ENCODE assay signal across 1 cellular context in the genomic region with DNA sequence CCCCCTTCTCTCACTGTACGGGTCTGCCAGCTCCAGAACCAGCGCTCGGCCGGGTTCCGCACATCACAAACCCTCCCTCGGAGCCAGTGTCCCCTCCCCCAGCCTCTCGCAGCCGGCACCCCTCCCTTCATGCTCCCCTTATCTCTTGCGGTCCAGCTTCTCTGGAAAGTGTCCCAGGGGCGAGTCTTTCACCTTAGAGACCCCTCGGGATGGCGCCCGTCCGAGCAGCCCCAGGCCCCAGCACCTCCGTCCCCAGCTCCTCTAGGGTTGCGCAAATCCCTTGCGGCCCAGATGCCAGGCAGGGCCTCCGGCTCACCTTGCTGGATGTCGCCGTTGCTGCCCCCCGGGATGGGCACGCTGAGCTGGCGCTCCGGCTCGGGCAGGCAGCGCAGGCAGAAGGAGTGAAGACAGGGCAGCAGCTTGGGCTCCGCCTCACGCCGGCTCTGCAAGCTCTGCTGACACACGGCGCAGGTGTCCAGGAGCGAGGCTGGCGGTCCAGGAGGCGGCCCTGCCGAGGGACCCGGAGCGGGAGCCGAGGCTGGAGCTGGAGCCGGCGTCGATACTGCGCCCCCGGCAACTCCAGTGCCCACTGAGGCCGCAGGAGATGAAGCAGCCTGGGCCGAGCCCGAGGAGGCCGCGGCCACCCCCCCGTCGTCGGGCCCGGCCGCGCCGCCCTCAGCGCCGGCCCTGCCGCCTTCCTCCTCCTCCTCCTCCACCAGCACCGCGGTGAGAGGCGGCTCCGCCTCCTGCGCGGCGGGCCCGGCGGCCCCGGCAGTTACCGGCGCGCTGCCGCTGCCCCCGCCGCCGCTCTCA.
TF ChIP-seq lines count a peak whose summit lies in the region.

No MANE protein-coding gene starts in this region.

TF ChIP-seq in K562, 482 proteins besides CTCF, POLR2A, EP300 and RAD21 (continued from another document and continues in another):
- TF ChIP-seq ZFX (CRISPR knock-in tag; IDR thresholded peaks at IDR 0.05) (peak; percentile 74), ZNF133 (CRISPR knock-in tag; IDR thresholded peaks at IDR 0.05) (no peak), SUPT5H (IDR thresholded peaks at IDR 0.05) (peak; percentile 46; the same call in 1 of the 2 replicates), ZNF217 (CRISPR knock-in tag; IDR thresholded peaks at IDR 0.05) (no peak), ZNF212 (CRISPR knock-in tag; IDR thresholded peaks at IDR 0.05) (no peak), ZNF23 (CRISPR knock-in tag; IDR thresholded peaks at IDR 0.05) (no peak), PCBP1 (IDR thresholded peaks at IDR 0.05; ENCODE audit: low read depth, low read length, poor library complexity, severe bottlenecking) (peak; percentile 61), ZNF253 (CRISPR knock-in tag; conservative IDR thresholded peaks at IDR 0.05) (no peak), SMAD2 (IDR thresholded peaks at IDR 0.05; ENCODE audit: low read depth, low read length) (no peak), YBX1 (IDR thresholded peaks at IDR 0.05) (no peak), SLC30A9 (CRISPR knock-in tag; IDR thresholded peaks at IDR 0.05) (no peak), NFIX (CRISPR knock-in tag; IDR thresholded peaks at IDR 0.05; ENCODE audit: low read depth) (no peak), GABPB1 (CRISPR knock-in tag; IDR thresholded peaks at IDR 0.05) (0 out of 2 replicates have a peak, but pooled peaks have one; percentile 51), TFAM (CRISPR knock-in tag; conservative IDR thresholded peaks at IDR 0.05) (no peak), HNRNPLL (IDR thresholded peaks at IDR 0.05; ENCODE audit: low read depth, low read length, poor library complexity, severe bottlenecking) (peak; percentile 46), NR3C1 (CRISPR knock-in tag; IDR thresholded peaks at IDR 0.05) (peak; percentile 83; the same call in 1 of the 2 replicates), ZNF12 (CRISPR knock-in tag; IDR thresholded peaks at IDR 0.05) (no peak), BRF1 (IDR thresholded peaks at IDR 0.05; ENCODE audit: borderline replicate concordance, extremely low read depth, insufficient read length) (no peak), SNIP1 (IDR thresholded peaks at IDR 0.05; ENCODE audit: low read depth) (no peak), ERF (CRISPR knock-in tag; IDR thresholded peaks at IDR 0.05) (no peak), TEAD1 (CRISPR knock-in tag; IDR thresholded peaks at IDR 0.05) (peak in 1 of 2 experiments; percentile 75; a peak in 2 of 4 replicates)
- TF ChIP-seq, protein P1, sequence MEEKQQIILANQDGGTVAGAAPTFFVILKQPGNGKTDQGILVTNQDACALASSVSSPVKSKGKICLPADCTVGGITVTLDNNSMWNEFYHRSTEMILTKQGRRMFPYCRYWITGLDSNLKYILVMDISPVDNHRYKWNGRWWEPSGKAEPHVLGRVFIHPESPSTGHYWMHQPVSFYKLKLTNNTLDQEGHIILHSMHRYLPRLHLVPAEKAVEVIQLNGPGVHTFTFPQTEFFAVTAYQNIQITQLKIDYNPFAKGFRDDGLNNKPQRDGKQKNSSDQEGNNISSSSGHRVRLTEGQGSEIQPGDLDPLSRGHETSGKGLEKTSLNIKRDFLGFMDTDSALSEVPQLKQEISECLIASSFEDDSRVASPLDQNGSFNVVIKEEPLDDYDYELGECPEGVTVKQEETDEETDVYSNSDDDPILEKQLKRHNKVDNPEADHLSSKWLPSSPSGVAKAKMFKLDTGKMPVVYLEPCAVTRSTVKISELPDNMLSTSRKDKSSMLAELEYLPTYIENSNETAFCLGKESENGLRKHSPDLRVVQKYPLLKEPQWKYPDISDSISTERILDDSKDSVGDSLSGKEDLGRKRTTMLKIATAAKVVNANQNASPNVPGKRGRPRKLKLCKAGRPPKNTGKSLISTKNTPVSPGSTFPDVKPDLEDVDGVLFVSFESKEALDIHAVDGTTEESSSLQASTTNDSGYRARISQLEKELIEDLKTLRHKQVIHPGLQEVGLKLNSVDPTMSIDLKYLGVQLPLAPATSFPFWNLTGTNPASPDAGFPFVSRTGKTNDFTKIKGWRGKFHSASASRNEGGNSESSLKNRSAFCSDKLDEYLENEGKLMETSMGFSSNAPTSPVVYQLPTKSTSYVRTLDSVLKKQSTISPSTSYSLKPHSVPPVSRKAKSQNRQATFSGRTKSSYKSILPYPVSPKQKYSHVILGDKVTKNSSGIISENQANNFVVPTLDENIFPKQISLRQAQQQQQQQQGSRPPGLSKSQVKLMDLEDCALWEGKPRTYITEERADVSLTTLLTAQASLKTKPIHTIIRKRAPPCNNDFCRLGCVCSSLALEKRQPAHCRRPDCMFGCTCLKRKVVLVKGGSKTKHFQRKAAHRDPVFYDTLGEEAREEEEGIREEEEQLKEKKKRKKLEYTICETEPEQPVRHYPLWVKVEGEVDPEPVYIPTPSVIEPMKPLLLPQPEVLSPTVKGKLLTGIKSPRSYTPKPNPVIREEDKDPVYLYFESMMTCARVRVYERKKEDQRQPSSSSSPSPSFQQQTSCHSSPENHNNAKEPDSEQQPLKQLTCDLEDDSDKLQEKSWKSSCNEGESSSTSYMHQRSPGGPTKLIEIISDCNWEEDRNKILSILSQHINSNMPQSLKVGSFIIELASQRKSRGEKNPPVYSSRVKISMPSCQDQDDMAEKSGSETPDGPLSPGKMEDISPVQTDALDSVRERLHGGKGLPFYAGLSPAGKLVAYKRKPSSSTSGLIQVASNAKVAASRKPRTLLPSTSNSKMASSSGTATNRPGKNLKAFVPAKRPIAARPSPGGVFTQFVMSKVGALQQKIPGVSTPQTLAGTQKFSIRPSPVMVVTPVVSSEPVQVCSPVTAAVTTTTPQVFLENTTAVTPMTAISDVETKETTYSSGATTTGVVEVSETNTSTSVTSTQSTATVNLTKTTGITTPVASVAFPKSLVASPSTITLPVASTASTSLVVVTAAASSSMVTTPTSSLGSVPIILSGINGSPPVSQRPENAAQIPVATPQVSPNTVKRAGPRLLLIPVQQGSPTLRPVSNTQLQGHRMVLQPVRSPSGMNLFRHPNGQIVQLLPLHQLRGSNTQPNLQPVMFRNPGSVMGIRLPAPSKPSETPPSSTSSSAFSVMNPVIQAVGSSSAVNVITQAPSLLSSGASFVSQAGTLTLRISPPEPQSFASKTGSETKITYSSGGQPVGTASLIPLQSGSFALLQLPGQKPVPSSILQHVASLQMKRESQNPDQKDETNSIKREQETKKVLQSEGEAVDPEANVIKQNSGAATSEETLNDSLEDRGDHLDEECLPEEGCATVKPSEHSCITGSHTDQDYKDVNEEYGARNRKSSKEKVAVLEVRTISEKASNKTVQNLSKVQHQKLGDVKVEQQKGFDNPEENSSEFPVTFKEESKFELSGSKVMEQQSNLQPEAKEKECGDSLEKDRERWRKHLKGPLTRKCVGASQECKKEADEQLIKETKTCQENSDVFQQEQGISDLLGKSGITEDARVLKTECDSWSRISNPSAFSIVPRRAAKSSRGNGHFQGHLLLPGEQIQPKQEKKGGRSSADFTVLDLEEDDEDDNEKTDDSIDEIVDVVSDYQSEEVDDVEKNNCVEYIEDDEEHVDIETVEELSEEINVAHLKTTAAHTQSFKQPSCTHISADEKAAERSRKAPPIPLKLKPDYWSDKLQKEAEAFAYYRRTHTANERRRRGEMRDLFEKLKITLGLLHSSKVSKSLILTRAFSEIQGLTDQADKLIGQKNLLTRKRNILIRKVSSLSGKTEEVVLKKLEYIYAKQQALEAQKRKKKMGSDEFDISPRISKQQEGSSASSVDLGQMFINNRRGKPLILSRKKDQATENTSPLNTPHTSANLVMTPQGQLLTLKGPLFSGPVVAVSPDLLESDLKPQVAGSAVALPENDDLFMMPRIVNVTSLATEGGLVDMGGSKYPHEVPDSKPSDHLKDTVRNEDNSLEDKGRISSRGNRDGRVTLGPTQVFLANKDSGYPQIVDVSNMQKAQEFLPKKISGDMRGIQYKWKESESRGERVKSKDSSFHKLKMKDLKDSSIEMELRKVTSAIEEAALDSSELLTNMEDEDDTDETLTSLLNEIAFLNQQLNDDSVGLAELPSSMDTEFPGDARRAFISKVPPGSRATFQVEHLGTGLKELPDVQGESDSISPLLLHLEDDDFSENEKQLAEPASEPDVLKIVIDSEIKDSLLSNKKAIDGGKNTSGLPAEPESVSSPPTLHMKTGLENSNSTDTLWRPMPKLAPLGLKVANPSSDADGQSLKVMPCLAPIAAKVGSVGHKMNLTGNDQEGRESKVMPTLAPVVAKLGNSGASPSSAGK (IDR thresholded peaks at IDR 0.05): no peak
- TF ChIP-seq, protein P2, sequence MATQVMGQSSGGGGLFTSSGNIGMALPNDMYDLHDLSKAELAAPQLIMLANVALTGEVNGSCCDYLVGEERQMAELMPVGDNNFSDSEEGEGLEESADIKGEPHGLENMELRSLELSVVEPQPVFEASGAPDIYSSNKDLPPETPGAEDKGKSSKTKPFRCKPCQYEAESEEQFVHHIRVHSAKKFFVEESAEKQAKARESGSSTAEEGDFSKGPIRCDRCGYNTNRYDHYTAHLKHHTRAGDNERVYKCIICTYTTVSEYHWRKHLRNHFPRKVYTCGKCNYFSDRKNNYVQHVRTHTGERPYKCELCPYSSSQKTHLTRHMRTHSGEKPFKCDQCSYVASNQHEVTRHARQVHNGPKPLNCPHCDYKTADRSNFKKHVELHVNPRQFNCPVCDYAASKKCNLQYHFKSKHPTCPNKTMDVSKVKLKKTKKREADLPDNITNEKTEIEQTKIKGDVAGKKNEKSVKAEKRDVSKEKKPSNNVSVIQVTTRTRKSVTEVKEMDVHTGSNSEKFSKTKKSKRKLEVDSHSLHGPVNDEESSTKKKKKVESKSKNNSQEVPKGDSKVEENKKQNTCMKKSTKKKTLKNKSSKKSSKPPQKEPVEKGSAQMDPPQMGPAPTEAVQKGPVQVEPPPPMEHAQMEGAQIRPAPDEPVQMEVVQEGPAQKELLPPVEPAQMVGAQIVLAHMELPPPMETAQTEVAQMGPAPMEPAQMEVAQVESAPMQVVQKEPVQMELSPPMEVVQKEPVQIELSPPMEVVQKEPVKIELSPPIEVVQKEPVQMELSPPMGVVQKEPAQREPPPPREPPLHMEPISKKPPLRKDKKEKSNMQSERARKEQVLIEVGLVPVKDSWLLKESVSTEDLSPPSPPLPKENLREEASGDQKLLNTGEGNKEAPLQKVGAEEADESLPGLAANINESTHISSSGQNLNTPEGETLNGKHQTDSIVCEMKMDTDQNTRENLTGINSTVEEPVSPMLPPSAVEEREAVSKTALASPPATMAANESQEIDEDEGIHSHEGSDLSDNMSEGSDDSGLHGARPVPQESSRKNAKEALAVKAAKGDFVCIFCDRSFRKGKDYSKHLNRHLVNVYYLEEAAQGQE (CRISPR knock-in tag; IDR thresholded peaks at IDR 0.05; ENCODE audit: low read depth): no peak
- TF ChIP-seq, protein P3, sequence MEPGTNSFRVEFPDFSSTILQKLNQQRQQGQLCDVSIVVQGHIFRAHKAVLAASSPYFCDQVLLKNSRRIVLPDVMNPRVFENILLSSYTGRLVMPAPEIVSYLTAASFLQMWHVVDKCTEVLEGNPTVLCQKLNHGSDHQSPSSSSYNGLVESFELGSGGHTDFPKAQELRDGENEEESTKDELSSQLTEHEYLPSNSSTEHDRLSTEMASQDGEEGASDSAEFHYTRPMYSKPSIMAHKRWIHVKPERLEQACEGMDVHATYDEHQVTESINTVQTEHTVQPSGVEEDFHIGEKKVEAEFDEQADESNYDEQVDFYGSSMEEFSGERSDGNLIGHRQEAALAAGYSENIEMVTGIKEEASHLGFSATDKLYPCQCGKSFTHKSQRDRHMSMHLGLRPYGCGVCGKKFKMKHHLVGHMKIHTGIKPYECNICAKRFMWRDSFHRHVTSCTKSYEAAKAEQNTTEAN (CRISPR knock-in tag; IDR thresholded peaks at IDR 0.05): peak; percentile 17; the same call in 1 of the 2 replicates
- TF ChIP-seq, protein P4, sequence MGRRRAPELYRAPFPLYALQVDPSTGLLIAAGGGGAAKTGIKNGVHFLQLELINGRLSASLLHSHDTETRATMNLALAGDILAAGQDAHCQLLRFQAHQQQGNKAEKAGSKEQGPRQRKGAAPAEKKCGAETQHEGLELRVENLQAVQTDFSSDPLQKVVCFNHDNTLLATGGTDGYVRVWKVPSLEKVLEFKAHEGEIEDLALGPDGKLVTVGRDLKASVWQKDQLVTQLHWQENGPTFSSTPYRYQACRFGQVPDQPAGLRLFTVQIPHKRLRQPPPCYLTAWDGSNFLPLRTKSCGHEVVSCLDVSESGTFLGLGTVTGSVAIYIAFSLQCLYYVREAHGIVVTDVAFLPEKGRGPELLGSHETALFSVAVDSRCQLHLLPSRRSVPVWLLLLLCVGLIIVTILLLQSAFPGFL (CRISPR knock-in tag; IDR thresholded peaks at IDR 0.05): no peak
- TF ChIP-seq, protein P5, sequence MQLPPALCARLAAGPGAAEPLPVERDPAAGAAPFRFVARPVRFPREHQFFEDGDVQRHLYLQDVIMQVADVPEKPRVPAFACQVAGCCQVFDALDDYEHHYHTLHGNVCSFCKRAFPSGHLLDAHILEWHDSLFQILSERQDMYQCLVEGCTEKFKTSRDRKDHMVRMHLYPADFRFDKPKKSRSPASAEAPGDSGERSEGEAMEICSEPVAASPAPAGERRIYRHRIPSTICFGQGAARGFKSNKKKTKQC (CRISPR knock-in tag; IDR thresholded peaks at IDR 0.05): no peak
- TF ChIP-seq, protein P6, sequence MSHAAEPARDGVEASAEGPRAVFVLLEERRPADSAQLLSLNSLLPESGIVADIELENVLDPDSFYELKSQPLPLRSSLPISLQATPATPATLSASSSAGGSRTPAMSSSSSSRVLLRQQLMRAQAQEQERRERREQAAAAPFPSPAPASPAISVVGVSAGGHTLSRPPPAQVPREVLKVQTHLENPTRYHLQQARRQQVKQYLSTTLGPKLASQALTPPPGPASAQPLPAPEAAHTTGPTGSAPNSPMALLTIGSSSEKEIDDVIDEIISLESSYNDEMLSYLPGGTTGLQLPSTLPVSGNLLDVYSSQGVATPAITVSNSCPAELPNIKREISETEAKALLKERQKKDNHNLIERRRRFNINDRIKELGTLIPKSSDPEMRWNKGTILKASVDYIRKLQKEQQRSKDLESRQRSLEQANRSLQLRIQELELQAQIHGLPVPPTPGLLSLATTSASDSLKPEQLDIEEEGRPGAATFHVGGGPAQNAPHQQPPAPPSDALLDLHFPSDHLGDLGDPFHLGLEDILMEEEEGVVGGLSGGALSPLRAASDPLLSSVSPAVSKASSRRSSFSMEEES (CRISPR knock-in tag; IDR thresholded peaks at IDR 0.05): no peak
- TF ChIP-seq, protein P7, sequence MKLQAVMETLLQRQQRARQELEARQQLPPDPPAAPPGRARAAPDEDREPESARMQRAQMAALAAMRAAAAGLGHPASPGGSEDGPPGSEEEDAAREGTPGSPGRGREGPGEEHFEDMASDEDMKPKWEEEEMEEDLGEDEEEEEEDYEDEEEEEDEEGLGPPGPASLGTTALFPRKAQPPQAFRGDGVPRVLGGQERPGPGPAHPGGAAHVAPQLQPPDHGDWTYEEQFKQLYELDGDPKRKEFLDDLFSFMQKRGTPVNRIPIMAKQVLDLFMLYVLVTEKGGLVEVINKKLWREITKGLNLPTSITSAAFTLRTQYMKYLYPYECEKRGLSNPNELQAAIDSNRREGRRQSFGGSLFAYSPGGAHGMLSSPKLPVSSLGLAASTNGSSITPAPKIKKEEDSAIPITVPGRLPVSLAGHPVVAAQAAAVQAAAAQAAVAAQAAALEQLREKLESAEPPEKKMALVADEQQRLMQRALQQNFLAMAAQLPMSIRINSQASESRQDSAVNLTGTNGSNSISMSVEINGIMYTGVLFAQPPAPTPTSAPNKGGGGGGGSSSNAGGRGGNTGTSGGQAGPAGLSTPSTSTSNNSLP (IDR thresholded peaks at IDR 0.05; ENCODE audit: borderline replicate concordance, low read depth, low read length): no peak
